ENCODE assay signal across 1 cellular context in the genomic region with DNA sequence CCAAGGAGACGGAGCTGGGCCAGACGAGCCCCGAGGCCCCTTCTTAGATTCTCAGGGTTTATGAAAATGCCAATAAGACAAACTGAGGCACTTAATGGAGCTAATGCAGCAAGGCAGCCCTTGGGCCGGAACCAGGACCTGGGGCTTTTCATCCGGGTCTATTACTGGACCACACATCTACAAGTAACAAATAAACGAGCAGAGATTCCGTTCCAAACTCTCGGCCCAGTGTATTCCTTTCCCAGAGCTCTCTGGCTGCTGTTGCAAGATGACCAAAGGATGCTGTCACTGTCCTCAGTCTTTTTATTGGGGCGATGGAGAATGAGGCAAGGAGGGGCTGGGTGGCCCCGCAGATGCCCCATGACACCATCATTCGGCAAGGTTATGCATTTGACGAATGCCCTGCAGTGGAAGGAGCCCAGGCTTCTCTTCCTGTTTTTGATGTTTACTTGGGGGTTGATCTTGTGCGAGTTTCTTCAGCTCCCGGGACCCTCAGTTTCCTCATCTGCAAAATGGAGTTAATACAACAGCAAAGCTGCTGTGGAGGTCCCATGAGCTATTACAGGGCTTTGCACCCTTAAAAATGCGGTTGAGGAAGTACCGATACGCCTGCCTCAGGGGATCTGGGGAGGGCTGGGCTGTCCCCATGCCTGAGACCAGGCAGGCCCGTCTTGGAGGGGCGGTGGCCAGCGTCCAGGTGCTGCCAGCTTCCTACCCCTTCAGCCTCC.
TF ChIP-seq lines count a peak whose summit lies in the region.

No MANE protein-coding gene starts in this region.

TF ChIP-seq in GM23338, 12 proteins besides CTCF, POLR2A, EP300 and RAD21:
- TF ChIP-seq ZNF331 (CRISPR knock-in tag; IDR thresholded peaks at IDR 0.05; ENCODE audit: low read depth) (no peak), POLR2AphosphoS5 (IDR thresholded peaks at IDR 0.05; ENCODE audit: low read depth) (no peak), EZH2phosphoT487 (IDR thresholded peaks at IDR 0.05; ENCODE audit: unreplicated experiment) (no peak), STAT1 (IDR thresholded peaks at IDR 0.05; ENCODE audit: unreplicated experiment) (no peak), EZH2 (IDR thresholded peaks at IDR 0.05; ENCODE audit: low read depth, unreplicated experiment) (peak; percentile 61)
- TF ChIP-seq, protein P1, sequence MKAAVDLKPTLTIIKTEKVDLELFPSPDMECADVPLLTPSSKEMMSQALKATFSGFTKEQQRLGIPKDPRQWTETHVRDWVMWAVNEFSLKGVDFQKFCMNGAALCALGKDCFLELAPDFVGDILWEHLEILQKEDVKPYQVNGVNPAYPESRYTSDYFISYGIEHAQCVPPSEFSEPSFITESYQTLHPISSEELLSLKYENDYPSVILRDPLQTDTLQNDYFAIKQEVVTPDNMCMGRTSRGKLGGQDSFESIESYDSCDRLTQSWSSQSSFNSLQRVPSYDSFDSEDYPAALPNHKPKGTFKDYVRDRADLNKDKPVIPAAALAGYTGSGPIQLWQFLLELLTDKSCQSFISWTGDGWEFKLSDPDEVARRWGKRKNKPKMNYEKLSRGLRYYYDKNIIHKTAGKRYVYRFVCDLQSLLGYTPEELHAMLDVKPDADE (IDR thresholded peaks at IDR 0.05), result no peak
- TF ChIP-seq, protein P2, sequence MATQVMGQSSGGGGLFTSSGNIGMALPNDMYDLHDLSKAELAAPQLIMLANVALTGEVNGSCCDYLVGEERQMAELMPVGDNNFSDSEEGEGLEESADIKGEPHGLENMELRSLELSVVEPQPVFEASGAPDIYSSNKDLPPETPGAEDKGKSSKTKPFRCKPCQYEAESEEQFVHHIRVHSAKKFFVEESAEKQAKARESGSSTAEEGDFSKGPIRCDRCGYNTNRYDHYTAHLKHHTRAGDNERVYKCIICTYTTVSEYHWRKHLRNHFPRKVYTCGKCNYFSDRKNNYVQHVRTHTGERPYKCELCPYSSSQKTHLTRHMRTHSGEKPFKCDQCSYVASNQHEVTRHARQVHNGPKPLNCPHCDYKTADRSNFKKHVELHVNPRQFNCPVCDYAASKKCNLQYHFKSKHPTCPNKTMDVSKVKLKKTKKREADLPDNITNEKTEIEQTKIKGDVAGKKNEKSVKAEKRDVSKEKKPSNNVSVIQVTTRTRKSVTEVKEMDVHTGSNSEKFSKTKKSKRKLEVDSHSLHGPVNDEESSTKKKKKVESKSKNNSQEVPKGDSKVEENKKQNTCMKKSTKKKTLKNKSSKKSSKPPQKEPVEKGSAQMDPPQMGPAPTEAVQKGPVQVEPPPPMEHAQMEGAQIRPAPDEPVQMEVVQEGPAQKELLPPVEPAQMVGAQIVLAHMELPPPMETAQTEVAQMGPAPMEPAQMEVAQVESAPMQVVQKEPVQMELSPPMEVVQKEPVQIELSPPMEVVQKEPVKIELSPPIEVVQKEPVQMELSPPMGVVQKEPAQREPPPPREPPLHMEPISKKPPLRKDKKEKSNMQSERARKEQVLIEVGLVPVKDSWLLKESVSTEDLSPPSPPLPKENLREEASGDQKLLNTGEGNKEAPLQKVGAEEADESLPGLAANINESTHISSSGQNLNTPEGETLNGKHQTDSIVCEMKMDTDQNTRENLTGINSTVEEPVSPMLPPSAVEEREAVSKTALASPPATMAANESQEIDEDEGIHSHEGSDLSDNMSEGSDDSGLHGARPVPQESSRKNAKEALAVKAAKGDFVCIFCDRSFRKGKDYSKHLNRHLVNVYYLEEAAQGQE (IDR thresholded peaks at IDR 0.05; ENCODE audit: unreplicated experiment), result no peak
